17 cellular contexts compared by ENCODE assay signal in genomic region chr3:56818156-56818985, GRCh38. TPM values are rescaled to one million over a fixed set of nuclear protein-coding genes. Genes with fewer than 3 reads are reported as not detected.
A peak's percentile ranks its signal among the peaks of the same experiment; 100 is the strongest.
DNase-seq lines count a peak whose midpoint lies in the region; ATAC-seq and TF ChIP-seq lines count a peak whose summit lies in the region.
"Had no signal": no experiment of that assay in that cellular context is flagged by ENCODE, and none has a peak within 500 bp of the region (broad histone marks: within the 10 kb centered on the region; RNA-seq: fewer than 3 reads in every experiment).

No MANE protein-coding gene starts in this region.

- ATAC-seq in activated CD8-positive, alpha-beta T cell treated with anti-CD3 and anti-CD28 coated beads for 36 hours: no peak
- ATAC-seq in activated CD8-positive, alpha-beta T cell treated with anti-CD3 and anti-CD28 coated beads, Interleukin-2, amount 10 ng/mL, durations not matched to agents 7 days and 5 days: no peak
- ATAC-seq in T-cell (replicated peaks in 1 of 4): no peak
- no peak for ATAC-seq in naive thymus-derived CD8-positive, alpha-beta T cell
- no peak for ATAC-seq in HG03432 (IDR thresholded peaks at IDR 0.05; ENCODE audit: unreplicated experiment)
- no peak for ATAC-seq in lower lobe of right lung

- CTCF ChIA-PET in activated CD8-positive, alpha-beta T cell treated with anti-CD3 and anti-CD28 coated beads for 36 hours (lab: Charles Lee): interaction anchor here (0.7 to 5.3 kb wide), 15 partner anchors 8 to 170 kb away, joined by 3 to 44 read pairs (median 3); partner anchors contain the start of gene ARHGEF3
- CTCF ChIA-PET in activated CD8-positive, alpha-beta T cell treated with anti-CD3 and anti-CD28 coated beads, Interleukin-2, amount 10 ng/mL, durations not matched to agents 7 days and 5 days (lab: Charles Lee): interaction anchor here (0.8 to 4.6 kb wide), 9 partner anchors 14 to 178 kb away, joined by 3 to 27 read pairs (median 4); partner anchors contain the start of gene ARHGEF3
- CTCF ChIA-PET in CD4-positive, alpha-beta memory T cell (lab: Charles Lee; ENCODE audit: partially characterized antibody): interaction anchor here (0.9 to 9.3 kb wide), 9 partner anchors 7 to 178 kb away, joined by 3 to 68 read pairs (median 3); partner anchors contain the start of gene ARHGEF3
- CTCF ChIA-PET in T-cell (lab: Charles Lee): interaction anchor here in 1 of 2 donors (0.8 to 1.6 kb wide), 7 partner anchors 8 to 170 kb away, joined by 3 to 10 read pairs (median 4); no protein-coding TSS in a partner anchor

- H3K4me1 ChIP-seq in CD4-positive, alpha-beta memory T cell (ENCODE audit: insufficient read depth, low read length): peaks cover 60% of the 10 kb centered on the region
- H3K4me1 ChIP-seq in lower lobe of right lung: peaks cover 4% of the 10 kb centered on the region

- H3K27me3 ChIP-seq in CD4-positive, alpha-beta memory T cell (ENCODE audit: insufficient read depth, low read length): no peaks in the 10 kb centered on the region
- H3K27me3 ChIP-seq in lower lobe of right lung (ENCODE audit: low read depth): no peaks in the 10 kb centered on the region

- H3K36me3 Mint-ChIP-seq in activated CD8-positive, alpha-beta T cell treated with anti-CD3 and anti-CD28 coated beads for 36 hours (ENCODE audit: low read depth): no peaks in the 10 kb centered on the region
- peaks cover 21% of the 10 kb centered on the region for H3K36me3 Mint-ChIP-seq in activated CD8-positive, alpha-beta T cell treated with anti-CD3 and anti-CD28 coated beads, Interleukin-2, amount 10 ng/mL, durations not matched to agents 7 days and 5 days (ENCODE audit: low read depth)
- H3K36me3 Mint-ChIP-seq in CD4-positive, alpha-beta memory T cell: peaks cover 0 to 1% of the 10 kb centered on the region in 2 donors
- H3K36me3 Mint-ChIP-seq in T-cell: no peaks in the 10 kb centered on the region
- no peaks in the 10 kb centered on the region for H3K36me3 Mint-ChIP-seq in naive thymus-derived CD8-positive, alpha-beta T cell

- H3K4me3 Mint-ChIP-seq in activated CD8-positive, alpha-beta T cell treated with anti-CD3 and anti-CD28 coated beads for 36 hours: no peak overlapping the region
- H3K4me3 Mint-ChIP-seq in activated CD8-positive, alpha-beta T cell treated with anti-CD3 and anti-CD28 coated beads, Interleukin-2, amount 10 ng/mL, durations not matched to agents 7 days and 5 days: no peak overlapping the region
- H3K4me3 Mint-ChIP-seq in CD4-positive, alpha-beta memory T cell: peak overlapping the region in 1 of 8 donors; percentile 13
- H3K4me3 Mint-ChIP-seq in T-cell: no peak overlapping the region
- H3K4me3 Mint-ChIP-seq in naive thymus-derived CD8-positive, alpha-beta T cell: peak overlapping the region in 1 of 10 donors; percentile 43
- H3K4me3 Mint-ChIP-seq: H9 had no signal

- peak overlapping the region; percentile 55 for H3K27ac Mint-ChIP-seq in activated CD8-positive, alpha-beta T cell treated with anti-CD3 and anti-CD28 coated beads for 36 hours
- H3K27ac Mint-ChIP-seq in activated CD8-positive, alpha-beta T cell treated with anti-CD3 and anti-CD28 coated beads, Interleukin-2, amount 10 ng/mL, durations not matched to agents 7 days and 5 days: no peak overlapping the region
- peak overlapping the region; percentile 28 to 90 (median 81) for H3K27ac Mint-ChIP-seq in CD4-positive, alpha-beta memory T cell
- peak overlapping the region; percentile 51 to 66 for H3K27ac Mint-ChIP-seq in T-cell
- H3K27ac Mint-ChIP-seq in naive thymus-derived CD8-positive, alpha-beta T cell: peak overlapping the region; percentile 0 to 78 (median 36)
- H3K27ac Mint-ChIP-seq: H9 had no signal

- no peaks in the 10 kb centered on the region for H3K27me3 Mint-ChIP-seq in activated CD8-positive, alpha-beta T cell treated with anti-CD3 and anti-CD28 coated beads for 36 hours
- H3K27me3 Mint-ChIP-seq in activated CD8-positive, alpha-beta T cell treated with anti-CD3 and anti-CD28 coated beads, Interleukin-2, amount 10 ng/mL, durations not matched to agents 7 days and 5 days (ENCODE audit: low read depth): no peaks in the 10 kb centered on the region
- no peaks in the 10 kb centered on the region for H3K27me3 Mint-ChIP-seq in CD4-positive, alpha-beta memory T cell
- no peaks in the 10 kb centered on the region for H3K27me3 Mint-ChIP-seq in T-cell
- no peaks in the 10 kb centered on the region for H3K27me3 Mint-ChIP-seq in naive thymus-derived CD8-positive, alpha-beta T cell

- peaks cover 54% of the 10 kb centered on the region for H3K4me1 Mint-ChIP-seq in activated CD8-positive, alpha-beta T cell treated with anti-CD3 and anti-CD28 coated beads for 36 hours (ENCODE audit: low read depth)
- H3K4me1 Mint-ChIP-seq in activated CD8-positive, alpha-beta T cell treated with anti-CD3 and anti-CD28 coated beads, Interleukin-2, amount 10 ng/mL, durations not matched to agents 7 days and 5 days (ENCODE audit: low read depth): peaks cover 39% of the 10 kb centered on the region
- H3K4me1 Mint-ChIP-seq in CD4-positive, alpha-beta memory T cell: peaks cover 60 to 90% (median 69%) of the 10 kb centered on the region in 4 donors
- H3K4me1 Mint-ChIP-seq in T-cell: peaks cover 68 to 82% (median 76%) of the 10 kb centered on the region in 3 donors
- H3K4me1 Mint-ChIP-seq in naive thymus-derived CD8-positive, alpha-beta T cell: peaks cover 20 to 67% (median 55%) of the 10 kb centered on the region in 4 donors

- TF ChIP-seq CTCF in activated CD8-positive, alpha-beta T cell treated with anti-CD3 and anti-CD28 coated beads for 36 hours (IDR thresholded peaks at IDR 0.05): no peak
- TF ChIP-seq CTCF in lower lobe of right lung (IDR thresholded peaks at IDR 0.05): no peak

- no peaks in the 10 kb centered on the region for H3K36me3 ChIP-seq in CD4-positive, alpha-beta memory T cell (ENCODE audit: insufficient read depth, low read length)
- H3K36me3 ChIP-seq in lower lobe of right lung: no peaks in the 10 kb centered on the region
- H3K36me3 ChIP-seq: BLaER1 treated with 17β-estradiol and CSF1 and Interleukin-3, amounts not matched to agents 10 nM and 100 nM had no signal

- intact Hi-C loops in activated CD8-positive, alpha-beta T cell treated with anti-CD3 and anti-CD28 coated beads for 36 hours (cut with micrococcal nuclease): no loop called here
- intact Hi-C loops in CD4-positive, alpha-beta memory T cell (cut with micrococcal nuclease): loop anchor here (2.0 kb wide), 1 partner anchor 14 kb away; no protein-coding TSS in a partner anchor
- intact Hi-C loops in lower lobe of right lung (cut with DNase I): no loop called here

- no peak overlapping the region for H3K27ac ChIP-seq in CD4-positive, alpha-beta memory T cell (ENCODE audit: low read depth, low read length)
- H3K27ac ChIP-seq in lower lobe of right lung: no peak overlapping the region
- H3K27ac ChIP-seq: BLaER1 treated with 17β-estradiol and CSF1 and Interleukin-3, amounts not matched to agents 10 nM and 100 nM; SK-N-MC had no signal

- H3K9me3 ChIP-seq in CD4-positive, alpha-beta memory T cell (ENCODE audit: control insufficient read depth in 1 of 2, low read length in 2 of 2): no peaks in the 10 kb centered on the region
- no peaks in the 10 kb centered on the region for H3K9me3 ChIP-seq in lower lobe of right lung
- H3K9me3 ChIP-seq: BLaER1 treated with 17β-estradiol and CSF1 and Interleukin-3, amounts not matched to agents 10 nM and 100 nM had no signal

- no peak for DNase-seq in activated CD8-positive, alpha-beta T cell treated with anti-CD3 and anti-CD28 coated beads for 36 hours
- DNase-seq in activated CD8-positive, alpha-beta T cell treated with anti-CD3 and anti-CD28 coated beads, Interleukin-2, amount 10 ng/mL, durations not matched to agents 7 days and 5 days: no peak
- no peak for DNase-seq in CD4-positive, alpha-beta memory T cell
- DNase-seq in T-cell (no peak), lower lobe of right lung (no peak), kidney tubule cell (ENCODE audit: low spot score) (no peak)
- no peak for DNase-seq in naive thymus-derived CD8-positive, alpha-beta T cell
- DNase-seq: DMS79, H9, KBM-7, NCI-H1436, NCI-H2081, NCI-H524 treated with DMSO at 0.1 percent for 48 hours, Right ventricle myocardium superior had no signal

- POLR2A ChIA-PET in activated CD8-positive, alpha-beta T cell treated with anti-CD3 and anti-CD28 coated beads for 36 hours (lab: Charles Lee): interaction anchor here (0.8 to 1.4 kb wide), 4 partner anchors 10 to 84 kb away, joined by 3 read pairs; partner anchors contain the start of gene ARHGEF3
- POLR2A ChIA-PET in activated CD8-positive, alpha-beta T cell treated with anti-CD3 and anti-CD28 coated beads, Interleukin-2, amount 10 ng/mL, durations not matched to agents 7 days and 5 days (lab: Charles Lee): interaction anchor here (0.6 to 1.9 kb wide), 3 partner anchors 17 to 136 kb away, joined by 3 to 5 read pairs (median 4); partner anchors contain the start of gene TASOR
- POLR2A ChIA-PET in CD4-positive, alpha-beta memory T cell (lab: Charles Lee; ENCODE audit: partially characterized antibody): interaction anchor here (0.6 to 5.3 kb wide), 8 partner anchors 7 to 166 kb away, joined by 3 to 41 read pairs (median 4); partner anchors contain the start of gene ARHGEF3
- POLR2A ChIA-PET in T-cell (lab: Charles Lee): interaction anchor here (0.5 to 0.6 kb wide), 3 partner anchors 39 to 787 kb away, joined by 3 to 4 read pairs (median 3); no protein-coding TSS in a partner anchor
- POLR2A ChIA-PET in naive thymus-derived CD8-positive, alpha-beta T cell (lab: Charles Lee): interaction anchor here (0.8 to 3.2 kb wide), 5 partner anchors 11 to 170 kb away, joined by 3 to 14 read pairs (median 4); partner anchors contain the start of gene ARHGEF3

- no peak overlapping the region for H3K4me3 ChIP-seq in CD4-positive, alpha-beta memory T cell (ENCODE audit: low read length in 2 of 2)
- no peak overlapping the region for H3K4me3 ChIP-seq in lower lobe of right lung
- H3K4me3 ChIP-seq: BLaER1 treated with 17β-estradiol and CSF1 and Interleukin-3, amounts not matched to agents 10 nM and 100 nM; SK-N-MC had no signal

- H3K9me3 Mint-ChIP-seq in activated CD8-positive, alpha-beta T cell treated with anti-CD3 and anti-CD28 coated beads for 36 hours: no peaks in the 10 kb centered on the region
- H3K9me3 Mint-ChIP-seq in activated CD8-positive, alpha-beta T cell treated with anti-CD3 and anti-CD28 coated beads, Interleukin-2, amount 10 ng/mL, durations not matched to agents 7 days and 5 days (ENCODE audit: insufficient read depth): no peaks in the 10 kb centered on the region
- no peaks in the 10 kb centered on the region for H3K9me3 Mint-ChIP-seq in CD4-positive, alpha-beta memory T cell
- no peaks in the 10 kb centered on the region for H3K9me3 Mint-ChIP-seq in T-cell
- peaks cover 0 to 4% (median 0%) of the 10 kb centered on the region in 9 donors for H3K9me3 Mint-ChIP-seq in naive thymus-derived CD8-positive, alpha-beta T cell
- H3K9me3 Mint-ChIP-seq: H9 had no signal

RNA-seq across cellular contexts. Expression of gene ARHGEF3, which starts 16.6 kb away (rescaled TPM):
- 10 to 100 TPM; 63.0 to 66.5 TPM for total RNA-seq in activated CD8-positive, alpha-beta T cell treated with anti-CD3 and anti-CD28 coated beads for 36 hours
- 100 to 1,000 TPM in 1 of 2 experiments, 10 to 100 TPM in 1; 94.6 to 101 TPM for total RNA-seq in activated CD8-positive, alpha-beta T cell treated with anti-CD3 and anti-CD28 coated beads, Interleukin-2, amount 10 ng/mL, durations not matched to agents 7 days and 5 days
- 100 to 1,000 TPM; 120 TPM for total RNA-seq in CD4-positive, alpha-beta memory T cell
- 100 to 1,000 TPM; 131 to 160 TPM for polyA plus RNA-seq in CD4-positive, alpha-beta memory T cell
- 100 to 1,000 TPM in 4 of 5 donors, 10 to 100 TPM in 1; 93.4 to 132 (median 124) TPM for total RNA-seq in T-cell
- 100 to 1,000 TPM; 118 to 123 TPM for total RNA-seq in naive thymus-derived CD8-positive, alpha-beta T cell
- polyA plus RNA-seq in naive thymus-derived CD8-positive, alpha-beta T cell: 100 to 1,000 TPM in 1 of 3 donors, 10 to 100 TPM in 2; 95.3 to 101 (median 96.9) TPM
- 48.0 TPM for total RNA-seq in lower lobe of right lung
